1 cellular context compared by ENCODE assay signal in the genomic region with DNA sequence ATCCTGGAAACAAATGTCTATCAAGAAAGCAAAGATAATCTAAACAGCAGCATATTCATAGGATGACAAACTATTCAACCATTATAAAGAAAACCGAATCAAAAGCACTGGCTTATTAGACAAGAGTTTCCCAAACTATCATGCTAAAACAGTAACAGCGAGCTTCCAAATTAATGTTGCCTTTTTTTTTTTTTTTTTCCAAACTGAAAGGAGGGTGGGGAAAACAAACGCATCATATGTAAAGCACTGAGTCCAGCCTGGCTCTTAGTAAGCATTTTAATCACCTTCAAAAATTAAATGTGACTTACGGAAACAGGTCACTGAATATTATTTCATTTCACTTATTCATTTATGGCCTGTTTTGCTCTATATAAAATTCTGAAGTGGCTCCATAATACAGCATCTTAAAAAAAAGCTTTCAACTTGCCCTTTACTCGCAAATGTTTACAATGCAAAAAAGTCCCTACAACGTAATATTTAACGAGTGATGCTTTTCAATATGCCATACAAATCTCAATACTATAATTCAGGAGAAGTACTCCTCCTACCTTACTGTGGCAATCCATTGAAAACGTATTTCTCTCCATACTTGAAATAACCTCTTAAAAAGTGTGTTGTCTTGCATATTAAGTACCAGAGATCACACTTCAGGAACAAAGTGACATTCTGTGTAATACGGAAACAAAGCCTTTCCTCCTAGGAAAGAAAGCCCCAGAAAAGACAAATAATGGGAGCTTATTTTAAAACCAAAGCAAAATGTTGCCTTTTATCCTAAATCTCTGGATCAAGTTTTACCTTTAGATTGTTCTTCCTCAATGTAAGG.
TF ChIP-seq lines count a peak whose summit lies in the region.

No MANE protein-coding gene starts in this region.

TF ChIP-seq in GM23338, 12 proteins besides CTCF, POLR2A, EP300 and RAD21 (continued from another document):
- TF ChIP-seq CREB1 (CRISPR knock-in tag; IDR thresholded peaks at IDR 0.05; ENCODE audit: low read depth) (no peak), ZNF114 (CRISPR knock-in tag; IDR thresholded peaks at IDR 0.05) (no peak), JUNB (IDR thresholded peaks at IDR 0.05; ENCODE audit: unreplicated experiment) (no peak)
TF ChIP-seq in GM23338: peak in this region for 0.
